1 cellular context compared by ENCODE assay signal in genomic region chr14:68793734-68794129, GRCh38.
TF ChIP-seq lines count a peak whose summit lies in the region.

No MANE protein-coding gene starts in this region.

TF ChIP-seq in HCT116, 20 proteins besides CTCF, POLR2A, EP300 and RAD21 (continued from another document):
- TF ChIP-seq EZH2phosphoT487 (IDR thresholded peaks at IDR 0.05; ENCODE audit: borderline replicate concordance) (no peak), MAX (IDR thresholded peaks at IDR 0.05) (no peak), YY1 (IDR thresholded peaks at IDR 0.05; ENCODE audit: extremely low read depth, insufficient replicate concordance, low read depth, low read length) (no peak), CEBPB (IDR thresholded peaks at IDR 0.05; ENCODE audit: low read depth) (no peak), SP1 (IDR thresholded peaks at IDR 0.05; ENCODE audit: low read depth) (no peak), FOSL1 (IDR thresholded peaks at IDR 0.05; ENCODE audit: low read depth) (no peak), SIN3A (IDR thresholded peaks at IDR 0.05; ENCODE audit: low read depth) (no peak)
